In genomic region chr3:169661567-169662214, GRCh38 we compare ENCODE assay signal across 8 cellular contexts. TPM values are rescaled to one million over a fixed set of nuclear protein-coding genes. Genes with fewer than 3 reads are reported as not detected.
DNase-seq lines count a peak whose midpoint lies in the region; ATAC-seq and TF ChIP-seq lines count a peak whose summit lies in the region.

No MANE protein-coding gene starts in this region.

- intact Hi-C loops in CD14-positive monocyte (cut with micrococcal nuclease), result loop anchor here (5.0 kb wide), 2 partner anchors 514 to 799 kb away; no protein-coding TSS in a partner anchor

- ATAC-seq in GM19324 (IDR thresholded peaks at IDR 0.05; ENCODE audit: low FRiP score, unreplicated experiment), result peak; percentile 2
- peak; percentile 15 for ATAC-seq in HG03565 (IDR thresholded peaks at IDR 0.05; ENCODE audit: unreplicated experiment)
- peak in 3 of 4 experiments; percentile 19 to 32 (median 25) for ATAC-seq in T-cell (replicated peaks in 1 of 4)
- peak; percentile 1 to 2 for ATAC-seq in naive B cell (ENCODE audit: low read depth in 2 of 2)

- H3K4me3 ChIP-seq in epithelial cell of proximal tubule (ENCODE audit: low read depth, low read length), result peak overlapping the region; percentile 56

- POLR2A ChIA-PET in T-cell (lab: Charles Lee), result no interaction called here

- peaks cover 53% of the 10 kb centered on the region for H3K4me1 Mint-ChIP-seq in CD14-positive monocyte
- H3K4me1 Mint-ChIP-seq in T-cell, result peaks cover 47 to 68% (median 53%) of the 10 kb centered on the region in 3 donors
- H3K4me1 Mint-ChIP-seq in naive B cell, result peaks cover 26 to 62% (median 61%) of the 10 kb centered on the region in 3 donors

- DNase-seq in CD14-positive monocyte (ENCODE audit: low spot score), result no peak
- DNase-seq in T-cell, result peak in 1 of 34 experiments; percentile 13
- no peak for DNase-seq in epithelial cell of proximal tubule (ENCODE audit: low read depth)
- no peak for DNase-seq in naive B cell
- DNase-seq in HuH-7.5 (ENCODE audit: low spot score), result no peak
- no peak for DNase-seq in hippocampal formation (lab: John Stamatoyannopoulos, UW)

- H3K27me3 Mint-ChIP-seq in CD14-positive monocyte (ENCODE audit: low read depth in 3 of 3) (peaks cover 93 to 97% (median 95%) of the 10 kb centered on the region in 3 donors), T-cell (peaks cover 70 to 87% of the 10 kb centered on the region in 2 donors), naive B cell (peaks cover 86 to 93% (median 87%) of the 10 kb centered on the region in 3 donors)

- peak overlapping the region; percentile 91 to 94 for H3K4me3 Mint-ChIP-seq in CD14-positive monocyte
- peak overlapping the region; percentile 75 to 95 (median 77) for H3K4me3 Mint-ChIP-seq in T-cell
- peak overlapping the region; percentile 77 to 95 (median 87) for H3K4me3 Mint-ChIP-seq in naive B cell

- CTCF ChIA-PET in T-cell (lab: Charles Lee), result interaction anchor here in 1 of 2 donors (0.7 kb wide), 1 partner anchor 514 kb away, joined by 3 read pairs; no protein-coding TSS in a partner anchor

- no peak for TF ChIP-seq CTCF in CD14-positive monocyte (IDR thresholded peaks at IDR 0.05)
- TF ChIP-seq CTCF in epithelial cell of proximal tubule (conservative IDR thresholded peaks at IDR 0.05; ENCODE audit: low read depth, low read length), result no peak

- H3K9me3 Mint-ChIP-seq in CD14-positive monocyte (peaks cover 0 to 45% (median 16%) of the 10 kb centered on the region in 7 donors), T-cell (peaks cover 0 to under 1% (median under 1%) of the 10 kb centered on the region in 3 donors), naive B cell (peaks cover 0 to 18% (median 4%) of the 10 kb centered on the region in 7 donors)

- H3K27ac Mint-ChIP-seq in CD14-positive monocyte (no peak overlapping the region), T-cell (peak overlapping the region in 1 of 2 donors; percentile 37), naive B cell (peak overlapping the region in 1 of 6 donors; percentile 69)

- peaks cover 4 to 16% of the 10 kb centered on the region in 2 donors for H3K36me3 Mint-ChIP-seq in CD14-positive monocyte
- peaks cover under 1% of the 10 kb centered on the region for H3K36me3 Mint-ChIP-seq in T-cell
- peaks cover 0 to 15% of the 10 kb centered on the region in 2 donors for H3K36me3 Mint-ChIP-seq in naive B cell

RNA-seq across cellular contexts. Expression of gene MECOM, which starts 1.8 kb away (rescaled TPM):
- polyA plus RNA-seq in CD14-positive monocyte, result not detected
- under 1 TPM in 4 of 5 donors, not detected in 1; 0.06 to 0.48 (median 0.10) TPM for total RNA-seq in T-cell
- total RNA-seq in epithelial cell of proximal tubule, result 15.7 and 25.2 TPM in 2 replicates
- not detected for polyA plus RNA-seq in naive B cell (ENCODE audit: low read depth in 6 of 6)

Comparison
In these comparisons a context has a peak if more than half of its experiments do, and no peak if none do; other contexts are left out.
1. RNA of gene MECOM, which starts 1.8 kb away (total RNA-seq): 15.7 to 25.2 TPM in epithelial cell of proximal tubule; 0.06 to 0.48 TPM in T-cell; every median in the first group is over 10 times any median in the second.
2. Peak in every context shown above with its lines, with median percentiles within 50 percentile points of each other: H3K4me3 Mint-ChIP-seq and ATAC-seq.